ENCODE assay signal across 2 cellular contexts in the genomic region with DNA sequence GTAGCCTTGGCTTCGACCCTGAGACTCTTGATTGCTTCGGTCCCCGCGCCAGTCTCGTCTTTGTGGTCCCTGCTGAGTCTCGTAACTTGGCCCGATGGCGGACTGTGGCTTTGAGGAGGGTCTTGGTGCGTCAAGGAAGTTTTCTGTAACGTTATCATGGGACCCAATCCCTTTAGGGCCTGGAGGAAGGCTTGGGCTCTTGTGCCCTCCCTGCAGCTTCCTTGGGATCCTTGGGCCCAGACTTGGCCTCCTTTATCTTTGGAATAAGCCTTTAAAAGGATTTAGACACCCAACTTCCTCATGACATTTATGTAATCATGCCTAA.
A peak's percentile ranks its signal among the peaks of the same experiment; 100 is the strongest.
TF ChIP-seq lines count a peak whose summit lies in the region.

No MANE protein-coding gene starts in this region.

TF ChIP-seq in HCT116, 20 proteins besides CTCF, POLR2A, EP300 and RAD21:
- TF ChIP-seq ATF3 (IDR thresholded peaks at IDR 0.05) (no peak), CBX3 (IDR thresholded peaks at IDR 0.05; ENCODE audit: low read depth) (no peak), CEBPB (IDR thresholded peaks at IDR 0.05; ENCODE audit: low read depth) (no peak)

TF ChIP-seq in HepG2, 621 proteins besides CTCF, POLR2A, EP300 and RAD21:
- no peak for TF ChIP-seq ZNF484 (CRISPR knock-in tag; IDR thresholded peaks at IDR 0.05; ENCODE audit: borderline replicate concordance, low read depth)
- 0 out of 2 replicates have a peak, but pooled peaks have one; percentile 22 for TF ChIP-seq ZNF816 (CRISPR knock-in tag; IDR thresholded peaks at IDR 0.05; ENCODE audit: borderline replicate concordance)
- 0 out of 2 replicates have a peak, but pooled peaks have one; percentile 34 for TF ChIP-seq ZFP82 (CRISPR knock-in tag; IDR thresholded peaks at IDR 0.05; ENCODE audit: borderline replicate concordance)
- peak; percentile 15; the same call in 1 of the 2 replicates for TF ChIP-seq MYNN (CRISPR knock-in tag; IDR thresholded peaks at IDR 0.05; ENCODE audit: low read depth)
- 0 out of 2 replicates have a peak, but pooled peaks have one; percentile 9 for TF ChIP-seq ZNF563 (CRISPR knock-in tag; IDR thresholded peaks at IDR 0.05)
- no peak for TF ChIP-seq ZBTB26 (CRISPR knock-in tag; IDR thresholded peaks at IDR 0.05; ENCODE audit: borderline replicate concordance)
- TF ChIP-seq, protein P1, sequence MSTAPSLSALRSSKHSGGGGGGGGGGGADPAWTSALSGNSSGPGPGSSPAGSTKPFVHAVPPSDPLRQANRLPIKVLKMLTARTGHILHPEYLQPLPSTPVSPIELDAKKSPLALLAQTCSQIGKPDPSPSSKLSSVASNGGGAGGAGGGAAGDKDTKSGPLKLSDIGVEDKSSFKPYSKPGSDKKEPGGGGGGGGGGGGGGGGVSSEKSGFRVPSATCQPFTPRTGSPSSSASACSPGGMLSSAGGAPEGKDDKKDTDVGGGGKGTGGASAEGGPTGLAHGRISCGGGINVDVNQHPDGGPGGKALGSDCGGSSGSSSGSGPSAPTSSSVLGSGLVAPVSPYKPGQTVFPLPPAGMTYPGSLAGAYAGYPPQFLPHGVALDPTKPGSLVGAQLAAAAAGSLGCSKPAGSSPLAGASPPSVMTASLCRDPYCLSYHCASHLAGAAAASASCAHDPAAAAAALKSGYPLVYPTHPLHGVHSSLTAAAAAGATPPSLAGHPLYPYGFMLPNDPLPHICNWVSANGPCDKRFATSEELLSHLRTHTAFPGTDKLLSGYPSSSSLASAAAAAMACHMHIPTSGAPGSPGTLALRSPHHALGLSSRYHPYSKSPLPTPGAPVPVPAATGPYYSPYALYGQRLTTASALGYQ (CRISPR knock-in tag; IDR thresholded peaks at IDR 0.05) = 0 out of 2 replicates have a peak, but pooled peaks have one; percentile 9
- TF ChIP-seq ZNF253 (CRISPR knock-in tag; IDR thresholded peaks at IDR 0.05; ENCODE audit: borderline replicate concordance) = no peak
- TF ChIP-seq ZNF282 (IDR thresholded peaks at IDR 0.05; ENCODE audit: partially characterized antibody) = no peak
- TF ChIP-seq FOXA3 (CRISPR knock-in tag; IDR thresholded peaks at IDR 0.05) = no peak
- peak; percentile 19; the same call in 1 of the 2 replicates for TF ChIP-seq BRCA1 (CRISPR knock-in tag; IDR thresholded peaks at IDR 0.05)
- TF ChIP-seq ZNF670 (CRISPR knock-in tag; IDR thresholded peaks at IDR 0.05; ENCODE audit: borderline replicate concordance) = 0 out of 2 replicates have a peak, but pooled peaks have one; percentile 6
- no peak for TF ChIP-seq ZSCAN29 (CRISPR knock-in tag; conservative IDR thresholded peaks at IDR 0.05)
- peak; percentile 16; the same call in 1 of the 2 replicates for TF ChIP-seq LBX2 (CRISPR knock-in tag; IDR thresholded peaks at IDR 0.05; ENCODE audit: borderline replicate concordance)
- TF ChIP-seq ZNF790 (CRISPR knock-in tag; IDR thresholded peaks at IDR 0.05; ENCODE audit: borderline replicate concordance) = 0 out of 2 replicates have a peak, but pooled peaks have one; percentile 6
- TF ChIP-seq, protein P2, sequence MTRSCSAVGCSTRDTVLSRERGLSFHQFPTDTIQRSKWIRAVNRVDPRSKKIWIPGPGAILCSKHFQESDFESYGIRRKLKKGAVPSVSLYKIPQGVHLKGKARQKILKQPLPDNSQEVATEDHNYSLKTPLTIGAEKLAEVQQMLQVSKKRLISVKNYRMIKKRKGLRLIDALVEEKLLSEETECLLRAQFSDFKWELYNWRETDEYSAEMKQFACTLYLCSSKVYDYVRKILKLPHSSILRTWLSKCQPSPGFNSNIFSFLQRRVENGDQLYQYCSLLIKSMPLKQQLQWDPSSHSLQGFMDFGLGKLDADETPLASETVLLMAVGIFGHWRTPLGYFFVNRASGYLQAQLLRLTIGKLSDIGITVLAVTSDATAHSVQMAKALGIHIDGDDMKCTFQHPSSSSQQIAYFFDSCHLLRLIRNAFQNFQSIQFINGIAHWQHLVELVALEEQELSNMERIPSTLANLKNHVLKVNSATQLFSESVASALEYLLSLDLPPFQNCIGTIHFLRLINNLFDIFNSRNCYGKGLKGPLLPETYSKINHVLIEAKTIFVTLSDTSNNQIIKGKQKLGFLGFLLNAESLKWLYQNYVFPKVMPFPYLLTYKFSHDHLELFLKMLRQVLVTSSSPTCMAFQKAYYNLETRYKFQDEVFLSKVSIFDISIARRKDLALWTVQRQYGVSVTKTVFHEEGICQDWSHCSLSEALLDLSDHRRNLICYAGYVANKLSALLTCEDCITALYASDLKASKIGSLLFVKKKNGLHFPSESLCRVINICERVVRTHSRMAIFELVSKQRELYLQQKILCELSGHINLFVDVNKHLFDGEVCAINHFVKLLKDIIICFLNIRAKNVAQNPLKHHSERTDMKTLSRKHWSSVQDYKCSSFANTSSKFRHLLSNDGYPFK (CRISPR knock-in tag; IDR thresholded peaks at IDR 0.05; ENCODE audit: borderline replicate concordance) = peak; percentile 97; the same call in 1 of the 2 replicates
- TF ChIP-seq MTF1 (CRISPR knock-in tag; IDR thresholded peaks at IDR 0.05) = 0 out of 2 replicates have a peak, but pooled peaks have one; percentile 15
- TF ChIP-seq, protein P3, sequence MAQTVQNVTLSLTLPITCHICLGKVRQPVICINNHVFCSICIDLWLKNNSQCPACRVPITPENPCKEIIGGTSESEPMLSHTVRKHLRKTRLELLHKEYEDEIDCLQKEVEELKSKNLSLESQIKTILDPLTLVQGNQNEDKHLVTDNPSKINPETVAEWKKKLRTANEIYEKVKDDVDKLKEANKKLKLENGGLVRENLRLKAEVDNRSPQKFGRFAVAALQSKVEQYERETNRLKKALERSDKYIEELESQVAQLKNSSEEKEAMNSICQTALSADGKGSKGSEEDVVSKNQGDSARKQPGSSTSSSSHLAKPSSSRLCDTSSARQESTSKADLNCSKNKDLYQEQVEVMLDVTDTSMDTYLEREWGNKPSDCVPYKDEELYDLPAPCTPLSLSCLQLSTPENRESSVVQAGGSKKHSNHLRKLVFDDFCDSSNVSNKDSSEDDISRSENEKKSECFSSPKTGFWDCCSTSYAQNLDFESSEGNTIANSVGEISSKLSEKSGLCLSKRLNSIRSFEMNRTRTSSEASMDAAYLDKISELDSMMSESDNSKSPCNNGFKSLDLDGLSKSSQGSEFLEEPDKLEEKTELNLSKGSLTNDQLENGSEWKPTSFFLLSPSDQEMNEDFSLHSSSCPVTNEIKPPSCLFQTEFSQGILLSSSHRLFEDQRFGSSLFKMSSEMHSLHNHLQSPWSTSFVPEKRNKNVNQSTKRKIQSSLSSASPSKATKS (CRISPR knock-in tag; IDR thresholded peaks at IDR 0.05) = no peak
- peak; percentile 22; the same call in 1 of the 2 replicates for TF ChIP-seq MED13 (CRISPR knock-in tag; IDR thresholded peaks at IDR 0.05)
- TF ChIP-seq MED8 (CRISPR knock-in tag; IDR thresholded peaks at IDR 0.05; ENCODE audit: insufficient replicate concordance) = no peak
- 0 out of 2 replicates have a peak, but pooled peaks have one; percentile 9 for TF ChIP-seq BRD4 (CRISPR knock-in tag; IDR thresholded peaks at IDR 0.05)
- TF ChIP-seq ZNF331 (CRISPR knock-in tag; IDR thresholded peaks at IDR 0.05) = no peak
- TF ChIP-seq, protein P4, sequence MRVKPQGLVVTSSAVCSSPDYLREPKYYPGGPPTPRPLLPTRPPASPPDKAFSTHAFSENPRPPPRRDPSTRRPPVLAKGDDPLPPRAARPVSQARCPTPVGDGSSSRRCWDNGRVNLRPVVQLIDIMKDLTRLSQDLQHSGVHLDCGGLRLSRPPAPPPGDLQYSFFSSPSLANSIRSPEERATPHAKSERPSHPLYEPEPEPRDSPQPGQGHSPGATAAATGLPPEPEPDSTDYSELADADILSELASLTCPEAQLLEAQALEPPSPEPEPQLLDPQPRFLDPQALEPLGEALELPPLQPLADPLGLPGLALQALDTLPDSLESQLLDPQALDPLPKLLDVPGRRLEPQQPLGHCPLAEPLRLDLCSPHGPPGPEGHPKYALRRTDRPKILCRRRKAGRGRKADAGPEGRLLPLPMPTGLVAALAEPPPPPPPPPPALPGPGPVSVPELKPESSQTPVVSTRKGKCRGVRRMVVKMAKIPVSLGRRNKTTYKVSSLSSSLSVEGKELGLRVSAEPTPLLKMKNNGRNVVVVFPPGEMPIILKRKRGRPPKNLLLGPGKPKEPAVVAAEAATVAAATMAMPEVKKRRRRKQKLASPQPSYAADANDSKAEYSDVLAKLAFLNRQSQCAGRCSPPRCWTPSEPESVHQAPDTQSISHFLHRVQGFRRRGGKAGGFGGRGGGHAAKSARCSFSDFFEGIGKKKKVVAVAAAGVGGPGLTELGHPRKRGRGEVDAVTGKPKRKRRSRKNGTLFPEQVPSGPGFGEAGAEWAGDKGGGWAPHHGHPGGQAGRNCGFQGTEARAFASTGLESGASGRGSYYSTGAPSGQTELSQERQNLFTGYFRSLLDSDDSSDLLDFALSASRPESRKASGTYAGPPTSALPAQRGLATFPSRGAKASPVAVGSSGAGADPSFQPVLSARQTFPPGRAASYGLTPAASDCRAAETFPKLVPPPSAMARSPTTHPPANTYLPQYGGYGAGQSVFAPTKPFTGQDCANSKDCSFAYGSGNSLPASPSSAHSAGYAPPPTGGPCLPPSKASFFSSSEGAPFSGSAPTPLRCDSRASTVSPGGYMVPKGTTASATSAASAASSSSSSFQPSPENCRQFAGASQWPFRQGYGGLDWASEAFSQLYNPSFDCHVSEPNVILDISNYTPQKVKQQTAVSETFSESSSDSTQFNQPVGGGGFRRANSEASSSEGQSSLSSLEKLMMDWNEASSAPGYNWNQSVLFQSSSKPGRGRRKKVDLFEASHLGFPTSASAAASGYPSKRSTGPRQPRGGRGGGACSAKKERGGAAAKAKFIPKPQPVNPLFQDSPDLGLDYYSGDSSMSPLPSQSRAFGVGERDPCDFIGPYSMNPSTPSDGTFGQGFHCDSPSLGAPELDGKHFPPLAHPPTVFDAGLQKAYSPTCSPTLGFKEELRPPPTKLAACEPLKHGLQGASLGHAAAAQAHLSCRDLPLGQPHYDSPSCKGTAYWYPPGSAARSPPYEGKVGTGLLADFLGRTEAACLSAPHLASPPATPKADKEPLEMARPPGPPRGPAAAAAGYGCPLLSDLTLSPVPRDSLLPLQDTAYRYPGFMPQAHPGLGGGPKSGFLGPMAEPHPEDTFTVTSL (CRISPR knock-in tag; IDR thresholded peaks at IDR 0.05; ENCODE audit: borderline replicate concordance) = 0 out of 2 replicates have a peak, but pooled peaks have one; percentile 4
- no peak for TF ChIP-seq SMARCC2 (IDR thresholded peaks at IDR 0.05)
